ENCODE assay signal across 8 cellular contexts in genomic region chr6:125986295-125986955, GRCh38. TPM values are rescaled to one million over a fixed set of nuclear protein-coding genes. Genes with fewer than 3 reads are reported as not detected.
DNase-seq lines count a peak whose midpoint lies in the region; ATAC-seq and TF ChIP-seq lines count a peak whose summit lies in the region.

Gene TRMT11, plus strand, starts transcription at chr6:125986540. Its CDS starts 11 bp downstream, at chr6:125986551.

- DNase-seq in CD1c-positive myeloid dendritic cell (ENCODE audit: extremely low spot score) (peak; percentile 89), NCI-H69 (lab: John Stamatoyannopoulos, UW) (peak; percentile 99), lung (ENCODE audit: low spot score) (peak; percentile 91)
- peak; percentile 90 for DNase-seq in activated CD4-positive, alpha-beta memory T cell treated with anti-CD3 and anti-CD28 coated beads for 36 hours
- peak; percentile 73 to 82 (median 75) for DNase-seq in stimulated activated CD4-positive, alpha-beta T cell treated with anti-CD3 and anti-CD28 coated beads, TNF-alpha, amount 100 ng/mL, for 24 hours (ENCODE audit: low read depth in 3 of 3)

- H3K4me3 ChIP-seq in ectodermal cell (ENCODE audit: insufficient read depth, low read depth, low read length) (peak within 1 kb of the TSS; percentile 85), lung (peak within 1 kb of the TSS; percentile 93)

- no peak within 1 kb of the TSS for H3K27ac Mint-ChIP-seq in activated CD4-positive, alpha-beta memory T cell treated with anti-CD3 and anti-CD28 coated beads for 36 hours

- intact Hi-C loops in activated CD4-positive, alpha-beta memory T cell treated with anti-CD3 and anti-CD28 coated beads for 36 hours (cut with micrococcal nuclease), result loop anchor here (1.0 to 5.0 kb wide), 7 partner anchors 10 to 1281 kb away; partner anchors contain the start of genes CENPW, HDDC2, HEY2 and HINT3

- H3K36me3 ChIP-seq in ectodermal cell (ENCODE audit: control insufficient read depth, insufficient read depth, low read length) (no peaks in the 10 kb centered on the region), lung (ENCODE audit: control insufficient read depth in 2 of 2, insufficient read depth in 2 of 2, low read length in 2 of 2) (no peaks in the 10 kb centered on the region)

- H3K4me1 ChIP-seq in ectodermal cell (ENCODE audit: control insufficient read depth, insufficient read depth, low read length), result peaks cover 16% of the 10 kb centered on the region
- H3K4me1 ChIP-seq in lung (ENCODE audit: control insufficient read depth in 2 of 2, insufficient read depth in 2 of 2, low read length in 2 of 2), result peaks cover 0 to 18% of the 10 kb centered on the region in 2 donors

- WGBS in ectodermal cell, 2 experiments, result 0 to 1% methylated on average over 51 of the region's 51 CpGs
- 0 to 1% methylated on average over 51 of the region's 51 CpGs for WGBS in lung, 2 donors

- CTCF ChIA-PET in activated CD4-positive, alpha-beta memory T cell treated with anti-CD3 and anti-CD28 coated beads for 36 hours (lab: Charles Lee), result interaction anchor here (0.8 to 3.9 kb wide), 14 partner anchors 9 to 676 kb away, joined by 3 to 30 read pairs (median 4); partner anchors contain the start of genes CENPW, HINT3 and NCOA7

- ATAC-seq in GM19372 (IDR thresholded peaks at IDR 0.05; ENCODE audit: low read depth, unreplicated experiment), result peak; percentile 97
- peak; percentile 98 for ATAC-seq in HG03521 (IDR thresholded peaks at IDR 0.05; ENCODE audit: unreplicated experiment)
- peak; percentile 93 for ATAC-seq in lung (ENCODE audit: insufficient read depth, low FRiP score)

- no peaks in the 10 kb centered on the region for H3K27me3 Mint-ChIP-seq in activated CD4-positive, alpha-beta memory T cell treated with anti-CD3 and anti-CD28 coated beads for 36 hours

- no peaks in the 10 kb centered on the region for H3K36me3 Mint-ChIP-seq in activated CD4-positive, alpha-beta memory T cell treated with anti-CD3 and anti-CD28 coated beads for 36 hours

- POLR2A ChIA-PET in activated CD4-positive, alpha-beta memory T cell treated with anti-CD3 and anti-CD28 coated beads for 36 hours (lab: Charles Lee), result interaction anchor here (1.0 to 2.8 kb wide), 11 partner anchors 9 to 1280 kb away, joined by 3 to 25 read pairs (median 6); partner anchors contain the start of genes HDDC2, HINT3, NCOA7 and RNF146

- H3K9me3 Mint-ChIP-seq in activated CD4-positive, alpha-beta memory T cell treated with anti-CD3 and anti-CD28 coated beads for 36 hours, result no peaks in the 10 kb centered on the region

- peaks cover 20% of the 10 kb centered on the region for H3K4me1 Mint-ChIP-seq in activated CD4-positive, alpha-beta memory T cell treated with anti-CD3 and anti-CD28 coated beads for 36 hours (ENCODE audit: low read depth)

- H3K27me3 ChIP-seq in ectodermal cell (ENCODE audit: control insufficient read depth, insufficient read depth, low read length, poor library complexity, severe bottlenecking) (no peaks in the 10 kb centered on the region), lung (ENCODE audit: control insufficient read depth, insufficient read depth) (no peaks in the 10 kb centered on the region)

- H3K27ac ChIP-seq in ectodermal cell (ENCODE audit: insufficient read depth, low read depth, low read length, poor library complexity, severe bottlenecking) (no peak within 1 kb of the TSS), lung (ENCODE audit: low read depth in 1 of 2, low read length in 1 of 2) (peak within 1 kb of the TSS; percentile 78 to 83)

- H3K4me3 Mint-ChIP-seq in activated CD4-positive, alpha-beta memory T cell treated with anti-CD3 and anti-CD28 coated beads for 36 hours, result peak within 1 kb of the TSS; percentile 9

- H3K9me3 ChIP-seq in ectodermal cell (ENCODE audit: control insufficient read depth, low read length) (no peaks in the 10 kb centered on the region), lung (ENCODE audit: control insufficient read depth in 2 of 2, insufficient read depth in 1 of 2, low read length in 1 of 2) (no peaks in the 10 kb centered on the region)

- TF ChIP-seq CTCF in lung (IDR thresholded peaks at IDR 0.05; ENCODE audit: control extremely low read depth, extremely low read depth), result no peak

RNA-seq across cellular contexts. Expression of gene TRMT11, which starts in this region (rescaled TPM):
- 10 to 100 TPM; 42.8 to 46.9 TPM for total RNA-seq in activated CD4-positive, alpha-beta memory T cell treated with anti-CD3 and anti-CD28 coated beads for 36 hours
- polyA plus RNA-seq in ectodermal cell (2013, experiment 1 of 4), result 33.9 TPM
- polyA plus RNA-seq in ectodermal cell (2013, experiment 2 of 4), result 34.3 TPM
- polyA plus RNA-seq in ectodermal cell (2013, experiment 3 of 4), result 31.9 TPM
- polyA plus RNA-seq in ectodermal cell (2013, experiment 4 of 4), result 29.2 TPM
- 10 to 100 TPM; 17.0 to 46.1 TPM for total RNA-seq in lung
- 10 to 100 TPM in 1 of 2 donors, 1 to 10 TPM in 1; 9.9 to 13.6 TPM for polyA plus RNA-seq in lung
